ENCODE assay signal across 15 cellular contexts in genomic region chr17:8466873-8467272, GRCh38.
"Had no signal": no experiment of that assay in that cellular context is flagged by ENCODE, and none has a peak within 500 bp of the region (broad histone marks: within the 10 kb centered on the region; RNA-seq: fewer than 3 reads in every experiment).

No MANE protein-coding gene starts in this region.

- H3K27me3 ChIP-seq: brain microvascular endothelial cell, esophagus muscularis mucosa, spleen, upper lobe of left lung had no signal

- ATAC-seq: activated naive CD4-positive, alpha-beta T cell treated with anti-CD3 and anti-CD28 coated beads, Interleukin-2, amount 50 U/mL, for 72 hours; left cardiac atrium; lower lobe of right lung; naive thymus-derived CD4-positive, alpha-beta T cell; right cardiac atrium; stimulated activated naive B cell treated with anti-CD40 and anti-IgM and Interleukin-4, amounts not matched to agents 10 μg/mL and 1 μg/mL and 100 μg/mL, for 72 hours had no signal

- H3K4me3 ChIP-seq: esophagus muscularis mucosa, lower lobe of right lung, spleen, upper lobe of left lung had no signal

- H3K27ac ChIP-seq: brain microvascular endothelial cell, esophagus muscularis mucosa, lower lobe of right lung, spleen, upper lobe of left lung had no signal

- DNase-seq: activated effector memory CD4-positive, alpha-beta T cell treated with anti-CD3 and anti-CD28 coated beads, Interleukin-2, amount 50 U/mL, for 16 hours; activated T-cell treated with anti-CD3 and anti-CD28 coated beads, Interleukin-2, amount 50 U/mL, for 1 hour; amniotic stem cell; brain microvascular endothelial cell; immature natural killer cell; left cardiac atrium; lower lobe of right lung; naive thymus-derived CD4-positive, alpha-beta T cell; right cardiac atrium; spleen; stimulated activated CD4-positive, alpha-beta T cell treated with anti-CD3 and anti-CD28 coated beads, Interleukin-1b, Interleukin-23, amount 100 ng/mL, for 48 hours; stimulated activated naive B cell treated with anti-CD40 and anti-IgM and Interleukin-4, amounts not matched to agents 10 μg/mL and 1 μg/mL and 100 μg/mL, for 72 hours had no signal

- H3K9me3 ChIP-seq: esophagus muscularis mucosa, lower lobe of right lung, spleen, upper lobe of left lung had no signal
